Comparison of ENCODE assay signal across 1 cellular context in the genomic region with DNA sequence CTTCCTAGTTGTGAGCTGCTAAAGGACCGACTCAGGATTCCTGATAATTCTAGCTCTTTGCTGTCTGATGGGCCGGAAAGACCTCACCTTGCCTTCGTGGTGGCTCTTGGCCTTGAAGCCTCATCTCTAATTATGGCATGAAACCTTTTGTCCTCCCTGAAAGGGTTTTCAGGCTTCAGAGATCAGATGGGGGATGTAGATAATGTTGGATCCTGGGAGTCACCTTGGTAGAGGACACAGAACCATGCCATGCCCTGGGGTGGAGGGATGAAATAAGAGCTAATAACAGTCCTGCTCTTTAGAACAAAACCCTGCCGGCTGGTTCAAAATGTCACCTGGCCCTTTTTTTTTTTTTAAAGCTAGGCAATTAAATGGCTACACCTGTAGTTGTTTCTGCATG.
TF ChIP-seq lines count a peak whose summit lies in the region.

No MANE protein-coding gene starts in this region.

TF ChIP-seq in SK-N-SH, 30 proteins besides CTCF, POLR2A, EP300 and RAD21 (continued from another document):
- TF ChIP-seq, protein P1, sequence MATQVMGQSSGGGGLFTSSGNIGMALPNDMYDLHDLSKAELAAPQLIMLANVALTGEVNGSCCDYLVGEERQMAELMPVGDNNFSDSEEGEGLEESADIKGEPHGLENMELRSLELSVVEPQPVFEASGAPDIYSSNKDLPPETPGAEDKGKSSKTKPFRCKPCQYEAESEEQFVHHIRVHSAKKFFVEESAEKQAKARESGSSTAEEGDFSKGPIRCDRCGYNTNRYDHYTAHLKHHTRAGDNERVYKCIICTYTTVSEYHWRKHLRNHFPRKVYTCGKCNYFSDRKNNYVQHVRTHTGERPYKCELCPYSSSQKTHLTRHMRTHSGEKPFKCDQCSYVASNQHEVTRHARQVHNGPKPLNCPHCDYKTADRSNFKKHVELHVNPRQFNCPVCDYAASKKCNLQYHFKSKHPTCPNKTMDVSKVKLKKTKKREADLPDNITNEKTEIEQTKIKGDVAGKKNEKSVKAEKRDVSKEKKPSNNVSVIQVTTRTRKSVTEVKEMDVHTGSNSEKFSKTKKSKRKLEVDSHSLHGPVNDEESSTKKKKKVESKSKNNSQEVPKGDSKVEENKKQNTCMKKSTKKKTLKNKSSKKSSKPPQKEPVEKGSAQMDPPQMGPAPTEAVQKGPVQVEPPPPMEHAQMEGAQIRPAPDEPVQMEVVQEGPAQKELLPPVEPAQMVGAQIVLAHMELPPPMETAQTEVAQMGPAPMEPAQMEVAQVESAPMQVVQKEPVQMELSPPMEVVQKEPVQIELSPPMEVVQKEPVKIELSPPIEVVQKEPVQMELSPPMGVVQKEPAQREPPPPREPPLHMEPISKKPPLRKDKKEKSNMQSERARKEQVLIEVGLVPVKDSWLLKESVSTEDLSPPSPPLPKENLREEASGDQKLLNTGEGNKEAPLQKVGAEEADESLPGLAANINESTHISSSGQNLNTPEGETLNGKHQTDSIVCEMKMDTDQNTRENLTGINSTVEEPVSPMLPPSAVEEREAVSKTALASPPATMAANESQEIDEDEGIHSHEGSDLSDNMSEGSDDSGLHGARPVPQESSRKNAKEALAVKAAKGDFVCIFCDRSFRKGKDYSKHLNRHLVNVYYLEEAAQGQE (IDR thresholded peaks at IDR 0.05; ENCODE audit: low read depth, low read length): no peak
- peak; percentile 15; the same call in 1 of the 2 replicates for TF ChIP-seq RCOR1 (IDR thresholded peaks at IDR 0.05; ENCODE audit: low read length)
- no peak for TF ChIP-seq SMC3 (IDR thresholded peaks at IDR 0.05; ENCODE audit: low read depth, low read length)
- TF ChIP-seq POLR2AphosphoS5 (IDR thresholded peaks at IDR 0.05; ENCODE audit: low read depth, low read length): no peak
- no peak for TF ChIP-seq RXRA (IDR thresholded peaks at IDR 0.05; ENCODE audit: borderline replicate concordance, low read depth)
- no peak for TF ChIP-seq TEAD4 (IDR thresholded peaks at IDR 0.05; ENCODE audit: borderline replicate concordance, insufficient read depth)
- no peak for TF ChIP-seq FOSL2 (IDR thresholded peaks at IDR 0.05; ENCODE audit: borderline replicate concordance, low read depth)
- TF ChIP-seq NRF1 (IDR thresholded peaks at IDR 0.05; ENCODE audit: low read depth, low read length): no peak
- TF ChIP-seq, protein P2, sequence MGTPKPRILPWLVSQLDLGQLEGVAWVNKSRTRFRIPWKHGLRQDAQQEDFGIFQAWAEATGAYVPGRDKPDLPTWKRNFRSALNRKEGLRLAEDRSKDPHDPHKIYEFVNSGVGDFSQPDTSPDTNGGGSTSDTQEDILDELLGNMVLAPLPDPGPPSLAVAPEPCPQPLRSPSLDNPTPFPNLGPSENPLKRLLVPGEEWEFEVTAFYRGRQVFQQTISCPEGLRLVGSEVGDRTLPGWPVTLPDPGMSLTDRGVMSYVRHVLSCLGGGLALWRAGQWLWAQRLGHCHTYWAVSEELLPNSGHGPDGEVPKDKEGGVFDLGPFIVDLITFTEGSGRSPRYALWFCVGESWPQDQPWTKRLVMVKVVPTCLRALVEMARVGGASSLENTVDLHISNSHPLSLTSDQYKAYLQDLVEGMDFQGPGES (IDR thresholded peaks at IDR 0.05; ENCODE audit: low read depth, low read length): no peak
- no peak for TF ChIP-seq MEF2A (IDR thresholded peaks at IDR 0.05; ENCODE audit: borderline replicate concordance, low read depth)
- peak; percentile 64 for TF ChIP-seq GATA2 (CRISPR knock-in tag; IDR thresholded peaks at IDR 0.05)
